Comparison of ENCODE assay signal across 1 cellular context in genomic region chr20:51385941-51386530, GRCh38.
TF ChIP-seq lines count a peak whose summit lies in the region.

No MANE protein-coding gene starts in this region.

TF ChIP-seq in HCT116, 20 proteins besides CTCF, POLR2A, EP300 and RAD21 (continued from another document):
- TF ChIP-seq ATF3 (IDR thresholded peaks at IDR 0.05) (no peak), TCF7L2 (IDR thresholded peaks at IDR 0.05; ENCODE audit: borderline replicate concordance, extremely low read depth, insufficient read depth, insufficient read length) (no peak), SIN3A (IDR thresholded peaks at IDR 0.05; ENCODE audit: low read depth) (no peak), ZBTB33 (IDR thresholded peaks at IDR 0.05; ENCODE audit: extremely low read depth, insufficient replicate concordance, low read length) (no peak), CEBPB (IDR thresholded peaks at IDR 0.05; ENCODE audit: low read depth) (no peak)
